ENCODE assay signal across 8 cellular contexts in the genomic region with DNA sequence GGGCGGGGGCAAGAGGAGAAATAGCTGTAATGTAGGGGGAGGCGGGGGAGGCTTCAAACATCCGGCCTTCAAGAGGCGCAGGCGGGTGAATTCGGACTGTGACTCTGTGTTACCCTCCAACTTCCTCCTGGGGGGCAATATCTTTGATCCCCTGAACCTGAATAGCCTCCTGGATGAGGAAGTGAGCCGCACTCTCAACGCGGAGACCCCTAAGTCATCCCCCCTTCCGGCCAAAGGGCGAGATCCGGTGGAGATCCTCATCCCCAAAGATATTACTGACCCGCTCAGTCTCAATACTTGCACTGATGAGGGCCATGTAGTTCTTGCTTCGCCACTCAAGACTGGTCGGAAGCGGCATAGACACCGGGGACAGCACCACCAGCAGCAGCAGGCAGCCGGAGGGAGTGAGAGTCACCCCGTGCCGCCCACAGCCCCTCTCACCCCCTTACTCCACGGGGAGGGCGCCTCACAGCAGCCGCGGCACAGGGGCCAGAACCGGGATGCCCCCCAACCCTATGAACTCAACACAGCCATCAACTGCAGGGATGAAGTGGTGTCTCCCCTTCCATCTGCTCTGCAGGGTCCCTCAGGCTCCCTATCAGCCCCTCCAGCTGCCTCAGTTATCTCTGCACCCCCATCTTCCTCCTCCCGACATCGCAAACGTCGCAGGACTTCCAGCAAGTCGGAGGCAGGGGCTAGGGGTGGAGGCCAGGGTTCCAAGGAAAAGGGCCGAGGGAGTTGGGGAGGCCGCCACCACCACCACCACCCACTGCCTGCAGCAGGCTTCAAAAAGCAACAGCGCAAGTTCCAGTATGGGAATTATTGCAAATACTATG. TPM values are rescaled to one million over a fixed set of nuclear protein-coding genes. Genes with fewer than 3 reads are reported as not detected.
A peak's percentile ranks its signal among the peaks of the same experiment; 100 is the strongest.
DNase-seq lines count a peak whose midpoint lies in the region; TF ChIP-seq lines count a peak whose summit lies in the region.

No MANE protein-coding gene starts in this region.

- H3K9me3 ChIP-seq in colonic mucosa (no peaks in the 10 kb centered on the region), thymus (ENCODE audit: control insufficient read depth) (peaks cover 2% of the 10 kb centered on the region)

- H3K27me3 ChIP-seq in colonic mucosa, result no peaks in the 10 kb centered on the region
- no peaks in the 10 kb centered on the region for H3K27me3 ChIP-seq in thymus (ENCODE audit: control insufficient read depth, insufficient read depth)

- intact Hi-C loops in colonic mucosa (cut with DNase I) (no loop called here), posterior vena cava (cut with DNase I) (no loop called here)

- no peak for TF ChIP-seq CTCF in colonic mucosa (IDR thresholded peaks at IDR 0.05)

- 27% methylated on average over 33 of the region's 33 CpGs for WGBS in thymus

- H3K4me1 ChIP-seq in colonic mucosa (peaks cover 10% of the 10 kb centered on the region), thymus (ENCODE audit: control insufficient read depth, insufficient read depth, low read length) (peaks cover 34% of the 10 kb centered on the region)

- H3K36me3 ChIP-seq in colonic mucosa (peaks cover 5% of the 10 kb centered on the region), thymus (ENCODE audit: control insufficient read depth, insufficient read depth) (peaks cover 34% of the 10 kb centered on the region)

- H3K4me3 ChIP-seq in colonic mucosa (peak overlapping the region; percentile 60), thymus (ENCODE audit: low read length) (peak overlapping the region; percentile 84)

- peak overlapping the region; percentile 94 to 98 for H3K9ac ChIP-seq in colonic mucosa (ENCODE audit: low read depth in 2 of 2, low read length in 2 of 2)

- H3K27ac ChIP-seq in colonic mucosa, result peak overlapping the region; percentile 100
- peak overlapping the region; percentile 100 for H3K27ac ChIP-seq in thymus (ENCODE audit: low read depth)

- DNase-seq in NCI-H748 (lab: John Stamatoyannopoulos, UW; ENCODE audit: unreplicated experiment) (peak; percentile 46), NCI-H748 treated with DMSO at 0.1 percent for 48 hours (lab: John Stamatoyannopoulos, UW) (no peak), T-helper 2 cell (peak in 3 of 5 experiments; percentile 35 to 71 (median 37)), colonic mucosa (peak; percentile 36), mesenteric fat pad (ENCODE audit: low spot score) (peak; percentile 87), posterior vena cava (ENCODE audit: low spot score) (no peak), A172 (ENCODE audit: low spot score) (no peak)

RNA-seq across cellular contexts. Expression of a gene that starts 1.0 kb away (rescaled TPM):
- total RNA-seq in colonic mucosa (10 to 100 TPM; 27.2 to 39.1 TPM), mesenteric fat pad (25.9 TPM), posterior vena cava (10 to 100 TPM; 19.8 to 21.8 TPM)
- polyA plus RNA-seq in thymus, result 37.4 TPM
- total RNA-seq in A172 (2014; rRNA removed; shearing (Covaris generic)), result 33.4 and 34.8 TPM in 2 replicates

RNA-seq across cellular contexts. Expression of a gene that starts 2.2 kb away (rescaled TPM):
- total RNA-seq in colonic mucosa (1 to 10 TPM; 1.1 to 1.3 TPM), mesenteric fat pad (3.2 TPM), posterior vena cava (1 to 10 TPM; 2.9 to 3.5 TPM)
- polyA plus RNA-seq in thymus, result 33.9 TPM
- total RNA-seq in A172 (2014; rRNA removed; shearing (Covaris generic)), result 2.9 and 3.7 TPM in 2 replicates

RNA-seq across cellular contexts. Expression of a gene that starts 5.6 kb away (rescaled TPM):
- total RNA-seq in colonic mucosa (10 to 100 TPM; 38.8 to 50.5 TPM), mesenteric fat pad (24.8 TPM), posterior vena cava (10 to 100 TPM; 16.7 to 23.9 TPM)
- polyA plus RNA-seq in thymus, result 107 TPM
- total RNA-seq in A172 (2014; rRNA removed; shearing (Covaris generic)), result 55.0 and 67.7 TPM in 2 replicates

RNA-seq across cellular contexts. Expression of a gene that starts 33.4 kb away (rescaled TPM):
- total RNA-seq in colonic mucosa (under 1 TPM; 0.54 to 0.74 TPM), mesenteric fat pad (0.96 TPM), posterior vena cava (under 1 TPM in 1 of 2 donors, not detected in 1; 0.62 TPM)
- polyA plus RNA-seq in thymus, result 2.4 TPM
- 0.60 and 8.3 TPM in 2 replicates for total RNA-seq in A172 (2014; rRNA removed; shearing (Covaris generic))

RNA-seq across cellular contexts. Expression of a gene that starts 48.3 kb away (rescaled TPM):
- total RNA-seq in colonic mucosa (10 to 100 TPM; 56.1 to 56.3 TPM), mesenteric fat pad (42.4 TPM), posterior vena cava (10 to 100 TPM; 25.3 to 29.1 TPM)
- 67.7 TPM for polyA plus RNA-seq in thymus
- total RNA-seq in A172 (2014; rRNA removed; shearing (Covaris generic)), result 26.6 and 32.6 TPM in 2 replicates

Comparison
In these comparisons a context has a peak if more than half of its experiments do, and no peak if none do; other contexts are left out.
1. DNase-seq: peak in NCI-H748 (single experiment), T-helper 2 cell (3 of 5), colonic mucosa (single experiment) and mesenteric fat pad (single experiment); none in NCI-H748 treated with DMSO at 0.1 percent for 48 hours (single experiment), posterior vena cava (single experiment) and A172 (single experiment).